ENCODE assay signal across 1 cellular context in the genomic region with DNA sequence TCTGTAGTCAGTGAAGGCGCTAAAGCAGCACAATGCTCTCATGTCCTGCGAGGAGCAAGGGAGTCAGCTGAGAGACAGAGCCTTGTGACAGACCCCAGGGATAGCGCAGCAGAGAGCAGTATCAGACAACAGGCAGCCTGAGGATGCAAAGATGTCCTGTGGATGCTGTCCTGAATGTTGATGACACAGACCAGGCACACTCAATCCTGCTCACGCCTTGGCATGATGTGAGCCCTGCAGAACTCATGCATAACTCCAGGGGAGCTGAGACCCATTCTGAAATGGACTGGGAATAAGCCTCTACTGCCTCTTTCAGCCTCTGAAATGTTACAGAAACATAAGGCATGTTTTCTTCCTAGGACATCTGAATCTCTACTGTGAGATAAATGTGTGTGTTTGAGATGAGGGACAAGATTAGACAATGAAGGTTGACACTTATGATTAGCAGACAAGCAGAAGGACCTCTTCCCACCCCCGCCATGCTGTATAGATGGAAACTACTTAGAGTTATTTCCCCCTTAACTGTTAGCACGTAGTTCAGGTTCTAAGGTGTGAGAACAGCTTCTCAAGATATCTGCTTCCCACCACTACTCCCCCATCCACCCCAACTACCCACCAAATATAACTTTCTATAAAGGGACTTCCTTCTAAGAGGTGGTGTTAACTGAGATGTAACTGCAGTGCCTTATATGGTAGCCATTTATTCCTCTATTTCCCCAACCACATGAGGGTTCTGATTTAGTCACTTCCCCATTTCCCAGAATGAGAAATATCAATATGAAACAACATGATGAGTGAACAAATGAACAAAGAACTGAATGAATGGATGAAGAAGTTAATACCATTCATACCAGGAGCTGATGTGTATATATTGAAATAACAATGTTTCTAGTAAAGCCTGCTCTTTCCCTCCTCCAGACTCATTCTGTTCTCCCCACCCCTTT.
A peak's percentile ranks its signal among the peaks of the same experiment; 100 is the strongest.
TF ChIP-seq lines count a peak whose summit lies in the region.

No MANE protein-coding gene starts in this region.

TF ChIP-seq in GM12878, 131 proteins besides CTCF, POLR2A, EP300 and RAD21 (continued from another document):
- no peak for TF ChIP-seq PRDM15 (CRISPR knock-in tag; IDR thresholded peaks at IDR 0.05)
- TF ChIP-seq, protein P1, sequence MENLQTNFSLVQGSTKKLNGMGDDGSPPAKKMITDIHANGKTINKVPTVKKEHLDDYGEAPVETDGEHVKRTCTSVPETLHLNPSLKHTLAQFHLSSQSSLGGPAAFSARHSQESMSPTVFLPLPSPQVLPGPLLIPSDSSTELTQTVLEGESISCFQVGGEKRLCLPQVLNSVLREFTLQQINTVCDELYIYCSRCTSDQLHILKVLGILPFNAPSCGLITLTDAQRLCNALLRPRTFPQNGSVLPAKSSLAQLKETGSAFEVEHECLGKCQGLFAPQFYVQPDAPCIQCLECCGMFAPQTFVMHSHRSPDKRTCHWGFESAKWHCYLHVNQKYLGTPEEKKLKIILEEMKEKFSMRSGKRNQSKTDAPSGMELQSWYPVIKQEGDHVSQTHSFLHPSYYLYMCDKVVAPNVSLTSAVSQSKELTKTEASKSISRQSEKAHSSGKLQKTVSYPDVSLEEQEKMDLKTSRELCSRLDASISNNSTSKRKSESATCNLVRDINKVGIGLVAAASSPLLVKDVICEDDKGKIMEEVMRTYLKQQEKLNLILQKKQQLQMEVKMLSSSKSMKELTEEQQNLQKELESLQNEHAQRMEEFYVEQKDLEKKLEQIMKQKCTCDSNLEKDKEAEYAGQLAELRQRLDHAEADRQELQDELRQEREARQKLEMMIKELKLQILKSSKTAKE (IDR thresholded peaks at IDR 0.05; ENCODE audit: low read depth, poor library complexity, severe bottlenecking) = peak; percentile 40
- no peak for TF ChIP-seq ZNF622 (IDR thresholded peaks at IDR 0.05)
- TF ChIP-seq IKZF2 (IDR thresholded peaks at IDR 0.05) = peak; percentile 96 to 97
- TF ChIP-seq TCF3 (IDR thresholded peaks at IDR 0.05; ENCODE audit: borderline replicate concordance, insufficient read depth, low read depth, low read length) = no peak
- no peak for TF ChIP-seq HDGF (IDR thresholded peaks at IDR 0.05)
- no peak for TF ChIP-seq EZH2 (IDR thresholded peaks at IDR 0.05; ENCODE audit: borderline replicate concordance, control insufficient read depth, low read depth, low read length)
- TF ChIP-seq SUPT20H (IDR thresholded peaks at IDR 0.05; ENCODE audit: borderline replicate concordance, control insufficient read depth, low read depth, low read length) = no peak
- no peak for TF ChIP-seq HDAC2 (IDR thresholded peaks at IDR 0.05)
- no peak for TF ChIP-seq ASH2L (IDR thresholded peaks at IDR 0.05; ENCODE audit: borderline replicate concordance, low read depth)
- peak; percentile 40; the same call in 1 of the 2 replicates for TF ChIP-seq MAX (IDR thresholded peaks at IDR 0.05; ENCODE audit: low read depth, low read length)
- TF ChIP-seq CHD1 (IDR thresholded peaks at IDR 0.05; ENCODE audit: low read depth, low read length) = no peak
- TF ChIP-seq SIX5 (IDR thresholded peaks at IDR 0.05; ENCODE audit: low read depth, low read length, severe bottlenecking) = no peak
- no peak for TF ChIP-seq GABPA (IDR thresholded peaks at IDR 0.05; ENCODE audit: low read depth)
- TF ChIP-seq SIN3A (IDR thresholded peaks at IDR 0.05; ENCODE audit: low read depth, low read length) = no peak
- TF ChIP-seq MTA2 (IDR thresholded peaks at IDR 0.05; ENCODE audit: low read depth) = peak; percentile 84
- TF ChIP-seq TBL1XR1 (IDR thresholded peaks at IDR 0.05; ENCODE audit: low read depth, low read length) = peak; percentile 66; the same call in 1 of the 2 replicates
- no peak for TF ChIP-seq NFXL1 (IDR thresholded peaks at IDR 0.05; ENCODE audit: borderline replicate concordance)
- no peak for TF ChIP-seq ZNF274 (IDR thresholded peaks at IDR 0.05; ENCODE audit: insufficient read depth, insufficient read length)
- peak in 1 of 2 experiments; percentile 65; a peak in 2 of 3 replicates for TF ChIP-seq EGR1 (IDR thresholded peaks at IDR 0.05; ENCODE audit: borderline replicate concordance in 1 of 2, low read depth in 2 of 2, low read length in 2 of 2)
- no peak for TF ChIP-seq KLF5 (IDR thresholded peaks at IDR 0.05; ENCODE audit: partially characterized antibody)
- TF ChIP-seq SRF (IDR thresholded peaks at IDR 0.05; ENCODE audit: low read depth in 2 of 2, low read length in 2 of 2) = peak; percentile 72 to 99
- TF ChIP-seq TAF1 (IDR thresholded peaks at IDR 0.05; ENCODE audit: borderline replicate concordance, low read depth, low read length) = 0 out of 2 replicates have a peak, but pooled peaks have one; percentile 32
- no peak for TF ChIP-seq E2F4 (IDR thresholded peaks at IDR 0.05; ENCODE audit: low read depth, low read length)
- no peak for TF ChIP-seq BRCA1 (IDR thresholded peaks at IDR 0.05; ENCODE audit: low read depth, low read length)
- TF ChIP-seq SMAD1 (IDR thresholded peaks at IDR 0.05; ENCODE audit: low read depth, partially characterized antibody) = no peak
- TF ChIP-seq, protein P2, sequence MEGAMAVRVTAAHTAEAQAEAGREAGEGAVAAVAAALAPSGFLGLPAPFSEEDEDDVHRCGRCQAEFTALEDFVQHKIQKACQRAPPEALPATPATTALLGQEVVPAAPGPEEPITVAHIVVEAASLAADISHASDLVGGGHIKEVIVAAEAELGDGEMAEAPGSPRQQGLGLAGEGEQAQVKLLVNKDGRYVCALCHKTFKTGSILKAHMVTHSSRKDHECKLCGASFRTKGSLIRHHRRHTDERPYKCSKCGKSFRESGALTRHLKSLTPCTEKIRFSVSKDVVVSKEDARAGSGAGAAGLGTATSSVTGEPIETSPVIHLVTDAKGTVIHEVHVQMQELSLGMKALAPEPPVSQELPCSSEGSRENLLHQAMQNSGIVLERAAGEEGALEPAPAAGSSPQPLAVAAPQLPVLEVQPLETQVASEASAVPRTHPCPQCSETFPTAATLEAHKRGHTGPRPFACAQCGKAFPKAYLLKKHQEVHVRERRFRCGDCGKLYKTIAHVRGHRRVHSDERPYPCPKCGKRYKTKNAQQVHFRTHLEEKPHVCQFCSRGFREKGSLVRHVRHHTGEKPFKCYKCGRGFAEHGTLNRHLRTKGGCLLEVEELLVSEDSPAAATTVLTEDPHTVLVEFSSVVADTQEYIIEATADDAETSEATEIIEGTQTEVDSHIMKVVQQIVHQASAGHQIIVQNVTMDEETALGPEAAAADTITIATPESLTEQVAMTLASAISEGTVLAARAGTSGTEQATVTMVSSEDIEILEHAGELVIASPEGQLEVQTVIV (IDR thresholded peaks at IDR 0.05; ENCODE audit: borderline replicate concordance, partially characterized antibody) = no peak
- no peak for TF ChIP-seq STAT1 (conservative IDR thresholded peaks at IDR 0.05)
- TF ChIP-seq, protein P3, sequence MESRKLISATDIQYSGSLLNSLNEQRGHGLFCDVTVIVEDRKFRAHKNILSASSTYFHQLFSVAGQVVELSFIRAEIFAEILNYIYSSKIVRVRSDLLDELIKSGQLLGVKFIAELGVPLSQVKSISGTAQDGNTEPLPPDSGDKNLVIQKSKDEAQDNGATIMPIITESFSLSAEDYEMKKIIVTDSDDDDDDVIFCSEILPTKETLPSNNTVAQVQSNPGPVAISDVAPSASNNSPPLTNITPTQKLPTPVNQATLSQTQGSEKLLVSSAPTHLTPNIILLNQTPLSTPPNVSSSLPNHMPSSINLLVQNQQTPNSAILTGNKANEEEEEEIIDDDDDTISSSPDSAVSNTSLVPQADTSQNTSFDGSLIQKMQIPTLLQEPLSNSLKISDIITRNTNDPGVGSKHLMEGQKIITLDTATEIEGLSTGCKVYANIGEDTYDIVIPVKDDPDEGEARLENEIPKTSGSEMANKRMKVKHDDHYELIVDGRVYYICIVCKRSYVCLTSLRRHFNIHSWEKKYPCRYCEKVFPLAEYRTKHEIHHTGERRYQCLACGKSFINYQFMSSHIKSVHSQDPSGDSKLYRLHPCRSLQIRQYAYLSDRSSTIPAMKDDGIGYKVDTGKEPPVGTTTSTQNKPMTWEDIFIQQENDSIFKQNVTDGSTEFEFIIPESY (IDR thresholded peaks at IDR 0.05) = no peak
- no peak for TF ChIP-seq RBBP5 (conservative IDR thresholded peaks at IDR 0.05)
